1 cellular context compared by ENCODE assay signal in the genomic region with DNA sequence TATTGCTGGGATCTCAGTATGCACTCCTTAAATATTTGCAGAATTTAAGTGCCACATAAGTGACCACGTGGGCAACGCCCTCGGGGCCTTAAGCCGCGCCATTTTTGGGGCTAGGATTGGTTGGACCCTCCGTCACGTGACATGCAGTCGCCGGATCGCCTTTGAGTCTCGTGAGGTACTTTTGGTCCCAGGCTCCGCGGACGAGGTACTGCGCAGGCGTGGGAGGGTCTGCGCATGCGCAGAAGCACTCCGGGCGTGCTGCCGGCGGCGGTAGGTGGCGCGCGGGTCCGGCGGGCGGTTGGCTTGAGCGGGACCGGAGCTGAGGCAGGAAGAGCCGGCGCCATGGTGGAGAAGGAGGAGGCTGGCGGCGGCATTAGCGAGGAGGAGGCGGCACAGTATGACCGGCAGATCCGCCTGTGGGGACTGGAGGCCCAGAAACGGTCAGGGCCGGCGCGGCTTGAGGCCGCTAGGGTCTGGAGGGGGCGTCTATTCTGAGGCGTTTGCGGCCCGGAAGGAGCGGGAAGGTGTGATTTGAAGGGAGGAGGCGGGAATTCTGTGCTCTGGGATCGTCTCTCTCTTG.
A peak's percentile ranks its signal among the peaks of the same experiment; 100 is the strongest.
TF ChIP-seq lines count a peak whose summit lies in the region.

A gene (plus strand): TSS at position 247 of the 580 bp plus-strand sequence. CDS start 96 bp downstream, at position 343.

TF ChIP-seq in HepG2, 621 proteins besides CTCF, POLR2A, EP300 and RAD21 (continued from another document and continues in another):
- TF ChIP-seq FOXC1 (CRISPR knock-in tag; IDR thresholded peaks at IDR 0.05; ENCODE audit: borderline replicate concordance) (peak; percentile 44; the same call in 1 of the 2 replicates), RAD51 (IDR thresholded peaks at IDR 0.05; ENCODE audit: borderline replicate concordance) (peak; percentile 99), RBAK (CRISPR knock-in tag; IDR thresholded peaks at IDR 0.05) (no peak), ZFYVE20 (CRISPR knock-in tag; IDR thresholded peaks at IDR 0.05; ENCODE audit: borderline replicate concordance, low read depth) (no peak), ZNF431 (CRISPR knock-in tag; IDR thresholded peaks at IDR 0.05; ENCODE audit: borderline replicate concordance, low read depth) (peak; percentile 25; the same call in 1 of the 2 replicates), ZNF235 (CRISPR knock-in tag; IDR thresholded peaks at IDR 0.05; ENCODE audit: borderline replicate concordance) (no peak), MED1 (CRISPR knock-in tag; IDR thresholded peaks at IDR 0.05) (peak; percentile 35; the same call in 1 of the 2 replicates), SMARCC2 (IDR thresholded peaks at IDR 0.05) (no peak), HOXA3 (CRISPR knock-in tag; IDR thresholded peaks at IDR 0.05) (peak; percentile 80), DR1 (CRISPR knock-in tag; IDR thresholded peaks at IDR 0.05) (peak; percentile 65), RCOR2 (CRISPR knock-in tag; IDR thresholded peaks at IDR 0.05) (no peak), NR2F6 (IDR thresholded peaks at IDR 0.05) (no peak), NR2F6 (CRISPR knock-in tag; IDR thresholded peaks at IDR 0.05) (peak; percentile 39; the same call in 1 of the 2 replicates), ZNF460 (CRISPR knock-in tag; IDR thresholded peaks at IDR 0.05; ENCODE audit: borderline replicate concordance) (no peak), MTF1 (CRISPR knock-in tag; IDR thresholded peaks at IDR 0.05) (no peak), ZNF737 (CRISPR knock-in tag; IDR thresholded peaks at IDR 0.05; ENCODE audit: borderline replicate concordance) (no peak), POGZ (CRISPR knock-in tag; IDR thresholded peaks at IDR 0.05) (peak; percentile 96), KLF16 (CRISPR knock-in tag; IDR thresholded peaks at IDR 0.05) (peak in 1 of 2 experiments; percentile 53; a peak in 2 of 4 replicates), ZMAT3 (CRISPR knock-in tag; conservative IDR thresholded peaks at IDR 0.05) (peak; percentile 61; the same call in 1 of the 2 replicates), ZNF564 (CRISPR knock-in tag; IDR thresholded peaks at IDR 0.05) (peak; percentile 79; the same call in 1 of the 2 replicates), GABPA (IDR thresholded peaks at IDR 0.05; ENCODE audit: low read depth, low read length) (peak; percentile 22; the same call in 1 of the 2 replicates), GABPA (CRISPR knock-in tag; IDR thresholded peaks at IDR 0.05; ENCODE audit: low read depth) (no peak), FLYWCH1 (CRISPR knock-in tag; IDR thresholded peaks at IDR 0.05) (no peak), TCF7 (IDR thresholded peaks at IDR 0.05; ENCODE audit: low read depth) (peak; percentile 38; the same call in 1 of the 2 replicates), RNF2 (conservative IDR thresholded peaks at IDR 0.05; ENCODE audit: low read depth) (peak; percentile 76; the same call in 1 of the 2 replicates), NFKB2 (CRISPR knock-in tag; IDR thresholded peaks at IDR 0.05; ENCODE audit: borderline replicate concordance) (peak; percentile 54; the same call in 1 of the 2 replicates), KAT2B (IDR thresholded peaks at IDR 0.05; ENCODE audit: borderline replicate concordance, low read depth, low read length) (no peak), GATAD1 (CRISPR knock-in tag; IDR thresholded peaks at IDR 0.05) (no peak; the same call in none of the 2 replicates), ZNF781 (CRISPR knock-in tag; IDR thresholded peaks at IDR 0.05; ENCODE audit: borderline replicate concordance, not compliant biosample characterization) (peak; percentile 63), RFX5 (IDR thresholded peaks at IDR 0.05; ENCODE audit: low read depth, low read length) (no peak), ATF7-NPFF (CRISPR knock-in tag; IDR thresholded peaks at IDR 0.05; ENCODE audit: low read depth) (peak; percentile 88), HMG20A (CRISPR knock-in tag; IDR thresholded peaks at IDR 0.05; ENCODE audit: borderline replicate concordance) (no peak), ZNF224 (CRISPR knock-in tag; IDR thresholded peaks at IDR 0.05) (peak; percentile 69; the same call in 1 of the 2 replicates), HCFC1 (IDR thresholded peaks at IDR 0.05; ENCODE audit: low read depth, low read length) (peak; percentile 13; the same call in 1 of the 2 replicates), SP5 (CRISPR knock-in tag; IDR thresholded peaks at IDR 0.05; ENCODE audit: borderline replicate concordance, low read depth) (no peak), ZFP36L1 (CRISPR knock-in tag; IDR thresholded peaks at IDR 0.05) (peak; percentile 90), ZBTB38 (CRISPR knock-in tag; IDR thresholded peaks at IDR 0.05) (peak; percentile 86; the same call in 1 of the 2 replicates), KDM4B (CRISPR knock-in tag; IDR thresholded peaks at IDR 0.05) (no peak), ZFY (CRISPR knock-in tag; IDR thresholded peaks at IDR 0.05) (peak; percentile 74), ZNF549 (CRISPR knock-in tag; IDR thresholded peaks at IDR 0.05) (no peak), PLRG1 (conservative IDR thresholded peaks at IDR 0.05) (no peak), THYN1 (CRISPR knock-in tag; IDR thresholded peaks at IDR 0.05; ENCODE audit: borderline replicate concordance, low read depth) (no peak), ZFAT (CRISPR knock-in tag; conservative IDR thresholded peaks at IDR 0.05) (no peak), ETV5 (CRISPR knock-in tag; IDR thresholded peaks at IDR 0.05; ENCODE audit: borderline replicate concordance) (peak; percentile 65; the same call in 1 of the 2 replicates)
- TF ChIP-seq, protein P1, sequence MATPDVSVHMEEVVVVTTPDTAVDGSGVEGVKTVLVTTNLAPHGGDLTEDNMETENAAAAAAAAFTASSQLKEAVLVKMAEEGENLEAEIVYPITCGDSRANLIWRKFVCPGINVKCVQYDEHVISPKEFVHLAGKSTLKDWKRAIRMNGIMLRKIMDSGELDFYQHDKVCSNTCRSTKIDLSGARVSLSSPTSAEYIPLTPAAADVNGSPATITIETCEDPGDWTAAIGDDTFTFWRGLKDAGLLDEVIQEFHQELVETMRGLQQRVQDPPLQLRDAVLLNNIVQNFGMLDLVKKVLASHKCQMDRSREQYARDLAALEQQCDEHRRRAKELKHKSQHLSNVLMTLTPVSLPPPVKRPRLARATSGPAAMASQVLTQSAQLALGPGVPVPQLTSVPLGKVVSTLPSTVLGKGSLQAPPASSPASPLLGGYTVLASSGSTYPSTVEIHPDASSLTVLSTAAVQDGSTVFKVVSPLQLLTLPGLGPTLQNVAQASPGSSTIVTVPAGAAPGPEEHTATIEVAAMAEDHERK (CRISPR knock-in tag; IDR thresholded peaks at IDR 0.05; ENCODE audit: low read depth) = 0 out of 2 replicates have a peak, but pooled peaks have one; percentile 13
- TF ChIP-seq, protein P2, sequence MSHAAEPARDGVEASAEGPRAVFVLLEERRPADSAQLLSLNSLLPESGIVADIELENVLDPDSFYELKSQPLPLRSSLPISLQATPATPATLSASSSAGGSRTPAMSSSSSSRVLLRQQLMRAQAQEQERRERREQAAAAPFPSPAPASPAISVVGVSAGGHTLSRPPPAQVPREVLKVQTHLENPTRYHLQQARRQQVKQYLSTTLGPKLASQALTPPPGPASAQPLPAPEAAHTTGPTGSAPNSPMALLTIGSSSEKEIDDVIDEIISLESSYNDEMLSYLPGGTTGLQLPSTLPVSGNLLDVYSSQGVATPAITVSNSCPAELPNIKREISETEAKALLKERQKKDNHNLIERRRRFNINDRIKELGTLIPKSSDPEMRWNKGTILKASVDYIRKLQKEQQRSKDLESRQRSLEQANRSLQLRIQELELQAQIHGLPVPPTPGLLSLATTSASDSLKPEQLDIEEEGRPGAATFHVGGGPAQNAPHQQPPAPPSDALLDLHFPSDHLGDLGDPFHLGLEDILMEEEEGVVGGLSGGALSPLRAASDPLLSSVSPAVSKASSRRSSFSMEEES (CRISPR knock-in tag; IDR thresholded peaks at IDR 0.05) = peak; percentile 95
- TF ChIP-seq, protein P3, sequence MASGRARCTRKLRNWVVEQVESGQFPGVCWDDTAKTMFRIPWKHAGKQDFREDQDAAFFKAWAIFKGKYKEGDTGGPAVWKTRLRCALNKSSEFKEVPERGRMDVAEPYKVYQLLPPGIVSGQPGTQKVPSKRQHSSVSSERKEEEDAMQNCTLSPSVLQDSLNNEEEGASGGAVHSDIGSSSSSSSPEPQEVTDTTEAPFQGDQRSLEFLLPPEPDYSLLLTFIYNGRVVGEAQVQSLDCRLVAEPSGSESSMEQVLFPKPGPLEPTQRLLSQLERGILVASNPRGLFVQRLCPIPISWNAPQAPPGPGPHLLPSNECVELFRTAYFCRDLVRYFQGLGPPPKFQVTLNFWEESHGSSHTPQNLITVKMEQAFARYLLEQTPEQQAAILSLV (CRISPR knock-in tag; IDR thresholded peaks at IDR 0.05; ENCODE audit: borderline replicate concordance) = peak; percentile 86; the same call in 1 of the 2 replicates
- TF ChIP-seq, protein P4, sequence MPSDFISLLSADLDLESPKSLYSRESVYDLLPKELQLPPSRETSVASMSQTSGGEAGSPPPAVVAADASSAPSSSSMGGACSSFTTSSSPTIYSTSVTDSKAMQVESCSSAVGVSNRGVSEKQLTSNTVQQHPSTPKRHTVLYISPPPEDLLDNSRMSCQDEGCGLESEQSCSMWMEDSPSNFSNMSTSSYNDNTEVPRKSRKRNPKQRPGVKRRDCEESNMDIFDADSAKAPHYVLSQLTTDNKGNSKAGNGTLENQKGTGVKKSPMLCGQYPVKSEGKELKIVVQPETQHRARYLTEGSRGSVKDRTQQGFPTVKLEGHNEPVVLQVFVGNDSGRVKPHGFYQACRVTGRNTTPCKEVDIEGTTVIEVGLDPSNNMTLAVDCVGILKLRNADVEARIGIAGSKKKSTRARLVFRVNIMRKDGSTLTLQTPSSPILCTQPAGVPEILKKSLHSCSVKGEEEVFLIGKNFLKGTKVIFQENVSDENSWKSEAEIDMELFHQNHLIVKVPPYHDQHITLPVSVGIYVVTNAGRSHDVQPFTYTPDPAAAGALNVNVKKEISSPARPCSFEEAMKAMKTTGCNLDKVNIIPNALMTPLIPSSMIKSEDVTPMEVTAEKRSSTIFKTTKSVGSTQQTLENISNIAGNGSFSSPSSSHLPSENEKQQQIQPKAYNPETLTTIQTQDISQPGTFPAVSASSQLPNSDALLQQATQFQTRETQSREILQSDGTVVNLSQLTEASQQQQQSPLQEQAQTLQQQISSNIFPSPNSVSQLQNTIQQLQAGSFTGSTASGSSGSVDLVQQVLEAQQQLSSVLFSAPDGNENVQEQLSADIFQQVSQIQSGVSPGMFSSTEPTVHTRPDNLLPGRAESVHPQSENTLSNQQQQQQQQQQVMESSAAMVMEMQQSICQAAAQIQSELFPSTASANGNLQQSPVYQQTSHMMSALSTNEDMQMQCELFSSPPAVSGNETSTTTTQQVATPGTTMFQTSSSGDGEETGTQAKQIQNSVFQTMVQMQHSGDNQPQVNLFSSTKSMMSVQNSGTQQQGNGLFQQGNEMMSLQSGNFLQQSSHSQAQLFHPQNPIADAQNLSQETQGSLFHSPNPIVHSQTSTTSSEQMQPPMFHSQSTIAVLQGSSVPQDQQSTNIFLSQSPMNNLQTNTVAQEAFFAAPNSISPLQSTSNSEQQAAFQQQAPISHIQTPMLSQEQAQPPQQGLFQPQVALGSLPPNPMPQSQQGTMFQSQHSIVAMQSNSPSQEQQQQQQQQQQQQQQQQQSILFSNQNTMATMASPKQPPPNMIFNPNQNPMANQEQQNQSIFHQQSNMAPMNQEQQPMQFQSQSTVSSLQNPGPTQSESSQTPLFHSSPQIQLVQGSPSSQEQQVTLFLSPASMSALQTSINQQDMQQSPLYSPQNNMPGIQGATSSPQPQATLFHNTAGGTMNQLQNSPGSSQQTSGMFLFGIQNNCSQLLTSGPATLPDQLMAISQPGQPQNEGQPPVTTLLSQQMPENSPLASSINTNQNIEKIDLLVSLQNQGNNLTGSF (CRISPR knock-in tag; IDR thresholded peaks at IDR 0.05) = no peak
- TF ChIP-seq, protein P5, sequence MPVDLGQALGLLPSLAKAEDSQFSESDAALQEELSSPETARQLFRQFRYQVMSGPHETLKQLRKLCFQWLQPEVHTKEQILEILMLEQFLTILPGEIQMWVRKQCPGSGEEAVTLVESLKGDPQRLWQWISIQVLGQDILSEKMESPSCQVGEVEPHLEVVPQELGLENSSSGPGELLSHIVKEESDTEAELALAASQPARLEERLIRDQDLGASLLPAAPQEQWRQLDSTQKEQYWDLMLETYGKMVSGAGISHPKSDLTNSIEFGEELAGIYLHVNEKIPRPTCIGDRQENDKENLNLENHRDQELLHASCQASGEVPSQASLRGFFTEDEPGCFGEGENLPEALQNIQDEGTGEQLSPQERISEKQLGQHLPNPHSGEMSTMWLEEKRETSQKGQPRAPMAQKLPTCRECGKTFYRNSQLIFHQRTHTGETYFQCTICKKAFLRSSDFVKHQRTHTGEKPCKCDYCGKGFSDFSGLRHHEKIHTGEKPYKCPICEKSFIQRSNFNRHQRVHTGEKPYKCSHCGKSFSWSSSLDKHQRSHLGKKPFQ (CRISPR knock-in tag; IDR thresholded peaks at IDR 0.05; ENCODE audit: insufficient replicate concordance) = peak; percentile 79
- TF ChIP-seq, protein P6, sequence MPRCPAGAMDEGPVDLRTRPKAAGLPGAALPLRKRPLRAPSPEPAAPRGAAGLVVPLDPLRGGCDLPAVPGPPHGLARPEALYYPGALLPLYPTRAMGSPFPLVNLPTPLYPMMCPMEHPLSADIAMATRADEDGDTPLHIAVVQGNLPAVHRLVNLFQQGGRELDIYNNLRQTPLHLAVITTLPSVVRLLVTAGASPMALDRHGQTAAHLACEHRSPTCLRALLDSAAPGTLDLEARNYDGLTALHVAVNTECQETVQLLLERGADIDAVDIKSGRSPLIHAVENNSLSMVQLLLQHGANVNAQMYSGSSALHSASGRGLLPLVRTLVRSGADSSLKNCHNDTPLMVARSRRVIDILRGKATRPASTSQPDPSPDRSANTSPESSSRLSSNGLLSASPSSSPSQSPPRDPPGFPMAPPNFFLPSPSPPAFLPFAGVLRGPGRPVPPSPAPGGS (CRISPR knock-in tag; IDR thresholded peaks at IDR 0.05) = peak; percentile 80
- TF ChIP-seq, protein P7, sequence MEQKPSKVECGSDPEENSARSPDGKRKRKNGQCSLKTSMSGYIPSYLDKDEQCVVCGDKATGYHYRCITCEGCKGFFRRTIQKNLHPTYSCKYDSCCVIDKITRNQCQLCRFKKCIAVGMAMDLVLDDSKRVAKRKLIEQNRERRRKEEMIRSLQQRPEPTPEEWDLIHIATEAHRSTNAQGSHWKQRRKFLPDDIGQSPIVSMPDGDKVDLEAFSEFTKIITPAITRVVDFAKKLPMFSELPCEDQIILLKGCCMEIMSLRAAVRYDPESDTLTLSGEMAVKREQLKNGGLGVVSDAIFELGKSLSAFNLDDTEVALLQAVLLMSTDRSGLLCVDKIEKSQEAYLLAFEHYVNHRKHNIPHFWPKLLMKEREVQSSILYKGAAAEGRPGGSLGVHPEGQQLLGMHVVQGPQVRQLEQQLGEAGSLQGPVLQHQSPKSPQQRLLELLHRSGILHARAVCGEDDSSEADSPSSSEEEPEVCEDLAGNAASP (CRISPR knock-in tag; IDR thresholded peaks at IDR 0.05; ENCODE audit: borderline replicate concordance) = 0 out of 2 replicates have a peak, but pooled peaks have one; percentile 15
